Comparison of ENCODE assay signal across 25 cellular contexts in genomic region chr21:45200596-45201296, GRCh38.
DNase-seq lines count a peak whose midpoint lies in the region; ATAC-seq and TF ChIP-seq lines count a peak whose summit lies in the region.
"Had no signal": no experiment of that assay in that cellular context is flagged by ENCODE, and none has a peak within 500 bp of the region (broad histone marks: within the 10 kb centered on the region; RNA-seq: fewer than 3 reads in every experiment).

No MANE protein-coding gene starts in this region.

- peaks cover 9% of the 10 kb centered on the region for H3K36me3 Mint-ChIP-seq in activated naive CD4-positive, alpha-beta T cell treated with anti-CD3 and anti-CD28 coated beads, Interleukin-2, amount 10 ng/mL, durations not matched to agents 7 days and 5 days
- H3K36me3 Mint-ChIP-seq in chondrocyte (ENCODE audit: low read depth), result peaks cover 41% of the 10 kb centered on the region

- no peak for TF ChIP-seq CTCF in chondrocyte (IDR thresholded peaks at IDR 0.05)

- H3K27ac Mint-ChIP-seq in activated naive CD4-positive, alpha-beta T cell treated with anti-CD3 and anti-CD28 coated beads, Interleukin-2, amount 10 ng/mL, durations not matched to agents 7 days and 5 days, result peak overlapping the region; percentile 37
- H3K27ac Mint-ChIP-seq in chondrocyte (ENCODE audit: unreplicated experiment), result no peak overlapping the region
- H3K27ac Mint-ChIP-seq: activated naive CD4-positive, alpha-beta T cell treated with anti-CD3 and anti-CD28 coated beads, Interleukin-2, amount 50 U/mL, for 24 hours; type B pancreatic cell had no signal

- peaks cover 10% of the 10 kb centered on the region for H3K4me1 Mint-ChIP-seq in activated naive CD4-positive, alpha-beta T cell treated with anti-CD3 and anti-CD28 coated beads, Interleukin-2, amount 10 ng/mL, durations not matched to agents 7 days and 5 days
- no peaks in the 10 kb centered on the region for H3K4me1 Mint-ChIP-seq in chondrocyte (ENCODE audit: low read depth)
- H3K4me1 Mint-ChIP-seq: activated naive CD4-positive, alpha-beta T cell treated with anti-CD3 and anti-CD28 coated beads, Interleukin-2, amount 50 U/mL, for 24 hours had no signal

- no peaks in the 10 kb centered on the region for H3K9me3 Mint-ChIP-seq in activated naive CD4-positive, alpha-beta T cell treated with anti-CD3 and anti-CD28 coated beads, Interleukin-2, amount 10 ng/mL, durations not matched to agents 7 days and 5 days
- no peaks in the 10 kb centered on the region for H3K9me3 Mint-ChIP-seq in chondrocyte (ENCODE audit: low read depth)
- H3K9me3 Mint-ChIP-seq: activated naive CD4-positive, alpha-beta T cell treated with anti-CD3 and anti-CD28 coated beads, Interleukin-2, amount 50 U/mL, for 24 hours; IgD-negative memory B cell; naive B cell; type B pancreatic cell had no signal

- no peak for ATAC-seq in activated CD4-positive, CD25-positive, alpha-beta regulatory T cell treated with anti-CD3 and anti-CD28 coated beads, Interleukin-2, amount 50 U/mL, for 24 hours
- ATAC-seq: HCT116, left cardiac atrium had no signal

- CTCF ChIA-PET in activated naive CD4-positive, alpha-beta T cell treated with anti-CD3 and anti-CD28 coated beads, Interleukin-2, amount 10 ng/mL, durations not matched to agents 7 days and 5 days (lab: Charles Lee), result no interaction called here

- H3K27me3 Mint-ChIP-seq in activated naive CD4-positive, alpha-beta T cell treated with anti-CD3 and anti-CD28 coated beads, Interleukin-2, amount 10 ng/mL, durations not matched to agents 7 days and 5 days, result no peaks in the 10 kb centered on the region
- H3K27me3 Mint-ChIP-seq in chondrocyte (ENCODE audit: low read depth), result no peaks in the 10 kb centered on the region
- H3K27me3 Mint-ChIP-seq: activated naive CD4-positive, alpha-beta T cell treated with anti-CD3 and anti-CD28 coated beads, Interleukin-2, amount 50 U/mL, for 24 hours; naive B cell; type B pancreatic cell had no signal

- H3K4me3 Mint-ChIP-seq in activated naive CD4-positive, alpha-beta T cell treated with anti-CD3 and anti-CD28 coated beads, Interleukin-2, amount 10 ng/mL, durations not matched to agents 7 days and 5 days, result no peak overlapping the region
- H3K4me3 Mint-ChIP-seq in chondrocyte (ENCODE audit: unreplicated experiment), result no peak overlapping the region
- H3K4me3 Mint-ChIP-seq: activated naive CD4-positive, alpha-beta T cell treated with anti-CD3 and anti-CD28 coated beads, Interleukin-2, amount 50 U/mL, for 24 hours; IgD-negative memory B cell; naive B cell; type B pancreatic cell had no signal

- no peak for DNase-seq in activated naive CD4-positive, alpha-beta T cell treated with anti-CD3 and anti-CD28 coated beads, Interleukin-2, amount 10 ng/mL, durations not matched to agents 7 days and 5 days
- DNase-seq in activated naive CD4-positive, alpha-beta T cell (lab: John Stamatoyannopoulos, UW), result no peak
- DNase-seq in NCI-H1092 (lab: John Stamatoyannopoulos, UW) (peak; percentile 37), chondrocyte (ENCODE audit: low spot score) (peak; percentile 67), T-helper 2 cell (no peak)
- no peak for DNase-seq in stimulated activated naive CD4-positive, alpha-beta T cell treated with Interleukin-2 at 50 U/mL for 16 hours (lab: John Stamatoyannopoulos, UW)
- DNase-seq: aorta; caudate nucleus; DMS53; left cardiac atrium; mesenchymal stem cell; naive B cell; NCI-H146; NCI-H2171 treated with DMSO at 0.1 percent for 48 hours; NCI-H69; retina; SHP77 treated with DMSO at 0.1 percent for 48 hours; spleen; stimulated activated CD4-positive, alpha-beta T cell treated with anti-CD3 and anti-CD28 coated beads, Interleukin-4, amount 100 ng/mL, for 24 hours; WERI-Rb-1 had no signal

Comparison
In these comparisons a context has a peak if more than half of its experiments do, and no peak if none do; other contexts are left out.
1. DNase-seq: peak in NCI-H1092 (single experiment) and chondrocyte (single experiment); none in activated naive CD4-positive, alpha-beta T cell treated with anti-CD3 and anti-CD28 coated beads, Interleukin-2, amount 10 ng/mL, durations not matched to agents 7 days and 5 days (single experiment), activated naive CD4-positive, alpha-beta T cell (0 of 4), stimulated activated naive CD4-positive, alpha-beta T cell treated with Interleukin-2 at 50 U/mL for 16 hours (single experiment) and T-helper 2 cell (0 of 5).